In genomic region chr3:50153782-50154475, GRCh38 we compare ENCODE assay signal across 10 cellular contexts. TPM values are rescaled to one million over a fixed set of nuclear protein-coding genes. Genes with fewer than 3 reads are reported as not detected.
DNase-seq lines count a peak whose midpoint lies in the region; TF ChIP-seq lines count a peak whose summit lies in the region.
"Had no signal": no experiment of that assay in that cellular context is flagged by ENCODE, and none has a peak within 500 bp of the region (broad histone marks: within the 10 kb centered on the region; RNA-seq: fewer than 3 reads in every experiment).

No MANE protein-coding gene starts in this region.

- H3K9ac ChIP-seq in neural cell (ENCODE audit: low read length): peak overlapping the region; percentile 68

- no peaks in the 10 kb centered on the region for H3F3A ChIP-seq in neural cell (ENCODE audit: insufficient read depth, low read length, poor library complexity, severe bottlenecking)

- DNase-seq in Caco-2: no peak
- DNase-seq in NCI-H69 (lab: John Stamatoyannopoulos, UW): peak; percentile 48
- DNase-seq in NCI-H2029 treated with DMSO at 0.1 percent for 48 hours (lab: John Stamatoyannopoulos, UW): no peak
- DNase-seq in COLO668 (lab: John Stamatoyannopoulos, UW; ENCODE audit: unreplicated experiment): no peak
- no peak for DNase-seq in foreskin fibroblast
- no peak for DNase-seq in NCI-H2171 treated with DMSO at 0.1 percent for 48 hours (lab: John Stamatoyannopoulos, UW)

- no peaks in the 10 kb centered on the region for H3K27me3 Mint-ChIP-seq in Caco-2 (ENCODE audit: insufficient read depth, unreplicated experiment)
- peaks cover 52% of the 10 kb centered on the region for H3K27me3 Mint-ChIP-seq in dendritic cell treated with granulocyte-macrophage colony-stimulating factor and Interleukin-4, amounts not matched to agents 40 ng/mL and 50 ng/mL, for 4 days

- no TSS peak for BruUV-seq in Caco-2 (replicated peaks; lab: Mats Ljungman, UMichigan)

- H2AFZ ChIP-seq in neural cell (ENCODE audit: low read depth, low read length): no peak overlapping the region

- TF ChIP-seq CTCF in Caco-2 (IDR thresholded peaks at IDR 0.05; ENCODE audit: insufficient read depth in 1 of 2, low read depth in 1 of 2, low read length in 1 of 2, severe bottlenecking in 1 of 2, unreplicated experiment in 1 of 2) (no peak), neural cell (IDR thresholded peaks at IDR 0.05; ENCODE audit: poor library complexity, severe bottlenecking) (no peak), foreskin fibroblast (IDR thresholded peaks at IDR 0.05; ENCODE audit: low read depth, low read length) (no peak)

- H3K9me3 ChIP-seq in Caco-2 (no peaks in the 10 kb centered on the region), neural cell (ENCODE audit: low read length) (no peaks in the 10 kb centered on the region)

- H3K36me3 Mint-ChIP-seq in Caco-2 (ENCODE audit: insufficient read depth, unreplicated experiment): peaks cover 14% of the 10 kb centered on the region
- no peaks in the 10 kb centered on the region for H3K36me3 Mint-ChIP-seq in dendritic cell treated with granulocyte-macrophage colony-stimulating factor and Interleukin-4, amounts not matched to agents 40 ng/mL and 50 ng/mL, for 4 days (ENCODE audit: low read depth)

- no peak overlapping the region for H3K27ac Mint-ChIP-seq in Caco-2 (ENCODE audit: unreplicated experiment)
- peak overlapping the region; percentile 12 for H3K27ac Mint-ChIP-seq in dendritic cell treated with granulocyte-macrophage colony-stimulating factor and Interleukin-4, amounts not matched to agents 40 ng/mL and 50 ng/mL, for 4 days

- H3K27ac ChIP-seq in neural cell (ENCODE audit: low read length): no peak overlapping the region

- POLR2A ChIA-PET in Caco-2 (lab: Charles Lee): no interaction called here

- H3K4me1 ChIP-seq in Caco-2: peaks cover 25% of the 10 kb centered on the region

- peak overlapping the region; percentile 86 for H3K4me3 Mint-ChIP-seq in Caco-2 (ENCODE audit: unreplicated experiment)
- H3K4me3 Mint-ChIP-seq in dendritic cell treated with granulocyte-macrophage colony-stimulating factor and Interleukin-4, amounts not matched to agents 40 ng/mL and 50 ng/mL, for 4 days: peak overlapping the region; percentile 65

- H3K36me3 ChIP-seq in Caco-2 (ENCODE audit: control insufficient read depth, insufficient read depth, low read length): no peaks in the 10 kb centered on the region
- no peaks in the 10 kb centered on the region for H3K36me3 ChIP-seq in neural cell (ENCODE audit: insufficient read depth, low read length)

- H3K4me2 ChIP-seq in neural cell (ENCODE audit: low read length): no peak overlapping the region

- CTCF ChIA-PET in Caco-2 (lab: Charles Lee): interaction anchor here (1.0 kb wide), 1 partner anchor 17 kb away, joined by 3 read pairs; no protein-coding TSS in a partner anchor

- H4K20me1 ChIP-seq in neural cell (ENCODE audit: insufficient read depth): no peaks in the 10 kb centered on the region

- no peak for TF ChIP-seq EP300 in neural cell (conservative IDR thresholded peaks at IDR 0.05; ENCODE audit: poor library complexity, severe bottlenecking)

- intact Hi-C loops in Caco-2 (cut with micrococcal nuclease; ENCODE audit: unreplicated experiment): no loop called here
- intact Hi-C loops in dendritic cell treated with granulocyte-macrophage colony-stimulating factor and Interleukin-4, amounts not matched to agents 40 ng/mL and 50 ng/mL, for 4 days (cut with micrococcal nuclease): no loop called here

- H3K27me3 ChIP-seq in Caco-2 (replicated peaks; ENCODE audit: control insufficient read depth, insufficient read depth, low read length): no peaks in the 10 kb centered on the region
- no peaks in the 10 kb centered on the region for H3K27me3 ChIP-seq in neural cell (ENCODE audit: insufficient read depth, low read depth, low read length)

- peaks cover 40% of the 10 kb centered on the region for H3K4me1 Mint-ChIP-seq in Caco-2 (ENCODE audit: low read depth, unreplicated experiment)
- peaks cover 23% of the 10 kb centered on the region for H3K4me1 Mint-ChIP-seq in dendritic cell treated with granulocyte-macrophage colony-stimulating factor and Interleukin-4, amounts not matched to agents 40 ng/mL and 50 ng/mL, for 4 days (ENCODE audit: low read depth)

- no peaks in the 10 kb centered on the region for H3K9me2 ChIP-seq in neural cell (ENCODE audit: insufficient read depth, low read length)

- H3K79me2 ChIP-seq in neural cell (replicated peaks; ENCODE audit: insufficient read depth, low read length): peaks cover 15% of the 10 kb centered on the region

- TF ChIP-seq RAD21 in neural cell (conservative IDR thresholded peaks at IDR 0.05): no peak

- H3K4me3 ChIP-seq in Caco-2 (ENCODE audit: low read depth, low read length) (peak overlapping the region; percentile 70), neural cell (ENCODE audit: low read length) (peak overlapping the region; percentile 68), foreskin fibroblast (ENCODE audit: low read depth in 1 of 2, low read length in 2 of 2) (no peak overlapping the region)

- no peaks in the 10 kb centered on the region for H3K9me3 Mint-ChIP-seq in Caco-2 (ENCODE audit: unreplicated experiment)
- H3K9me3 Mint-ChIP-seq in dendritic cell treated with granulocyte-macrophage colony-stimulating factor and Interleukin-4, amounts not matched to agents 40 ng/mL and 50 ng/mL, for 4 days: no peaks in the 10 kb centered on the region

TF ChIP-seq in neural cell, 6 proteins besides CTCF, POLR2A, EP300 and RAD21:
- TF ChIP-seq MXI1 (conservative IDR thresholded peaks at IDR 0.05; ENCODE audit: poor library complexity, severe bottlenecking): no peak
- no peak for TF ChIP-seq TAF1 (IDR thresholded peaks at IDR 0.05; ENCODE audit: low read depth)
- no peak for TF ChIP-seq REST (IDR thresholded peaks at IDR 0.05; ENCODE audit: borderline replicate concordance)
- TF ChIP-seq POLR2AphosphoS5 (IDR thresholded peaks at IDR 0.05): no peak
- no peak for TF ChIP-seq SMC3 (conservative IDR thresholded peaks at IDR 0.05; ENCODE audit: poor library complexity)
- no peak for TF ChIP-seq EZH2 (IDR thresholded peaks at IDR 0.05; ENCODE audit: borderline replicate concordance, insufficient read depth, low read length, poor library complexity, severe bottlenecking)

RNA-seq across cellular contexts. Expression of gene SEMA3F, which starts 1.2 kb away (rescaled TPM):
- 11.3 and 16.5 TPM in 2 replicates for total RNA-seq in Caco-2 (2022)
- polyA plus RNA-seq in neural cell: 17.0 and 20.4 TPM in 2 replicates
- polyA minus RNA-seq in neural cell: 23.3 and 28.0 TPM in 2 replicates

RNA-seq across cellular contexts. Expression of gene GNAT1, which starts 37.5 kb away (rescaled TPM):
- total RNA-seq in Caco-2 (2022): 0.50 TPM in 1 of 2 replicates, not detected in the other
- not detected in 2 replicates for polyA plus RNA-seq in neural cell
- 0.24 TPM in 1 of 2 replicates, not detected in the other for polyA minus RNA-seq in neural cell
- total RNA-seq: dermis blood vessel endothelial cell, NCI-H460 had no signal

RNA-seq across cellular contexts. Expression of gene SLC38A3, which starts 51.1 kb away (rescaled TPM):
- total RNA-seq in Caco-2 (2022): 11.4 and 16.8 TPM in 2 replicates
- 0.66 TPM in 1 of 2 replicates, not detected in the other for polyA plus RNA-seq in neural cell
- 0.81 and 5.1 TPM in 2 replicates for polyA minus RNA-seq in neural cell
- total RNA-seq: dermis blood vessel endothelial cell had no signal

Comparison
In these comparisons a context has a peak if more than half of its experiments do, and no peak if none do; other contexts are left out.
1. H3K4me3 ChIP-seq: peak in Caco-2 (single experiment) and neural cell (single experiment); none in foreskin fibroblast (0 of 2).